ENCODE assay signal across 7 cellular contexts in genomic region chr2:145020139-145020538, GRCh38.
"Had no signal": no experiment of that assay in that cellular context is flagged by ENCODE, and none has a peak within 500 bp of the region (broad histone marks: within the 10 kb centered on the region; RNA-seq: fewer than 3 reads in every experiment).

No MANE protein-coding gene starts in this region.

- H2AFZ ChIP-seq: GM23248 had no signal

- H3K36me3 ChIP-seq: HAP-1 had no signal

- DNase-seq: GOT3, H7, HFFc6, KBM-7 had no signal

- ATAC-seq: HCT116 had no signal

- H3K4me3 ChIP-seq: GM23248, HAP-1 had no signal

- H3K4me1 ChIP-seq: HAP-1 had no signal

- H3K27ac ChIP-seq: GM23248 had no signal

- H3K9me3 ChIP-seq: HAP-1 had no signal
